10 cellular contexts compared by ENCODE assay signal in genomic region chr12:11987906-11988305, GRCh38.
"Had no signal": no experiment of that assay in that cellular context is flagged by ENCODE, and none has a peak within 500 bp of the region (broad histone marks: within the 10 kb centered on the region; RNA-seq: fewer than 3 reads in every experiment).

No MANE protein-coding gene starts in this region.

- FAIRE-seq: H1, H54 had no signal

- H2AFZ ChIP-seq: GM23248 had no signal

- ATAC-seq: HCT116 had no signal

- H3K27ac Mint-ChIP-seq: H9, HFFc6 had no signal

- H3K9ac ChIP-seq: GM23248 had no signal

- H3K4me3 Mint-ChIP-seq: H9, HFFc6 had no signal

- H3K4me3 ChIP-seq: GM23248, HAP-1 had no signal

- H3K9me3 Mint-ChIP-seq: HFFc6 had no signal

- H3K27ac ChIP-seq: GM23248 had no signal

- H3K36me3 ChIP-seq: HAP-1 had no signal

- H3K9me3 ChIP-seq: HAP-1 had no signal

- H3K4me1 Mint-ChIP-seq: H9 had no signal

- DNase-seq: GM23248, GOT3, H7, H9, HCEC 1CT, HFFc6 had no signal

- H3K4me1 ChIP-seq: HAP-1 had no signal
